Comparison of ENCODE assay signal across 19 cellular contexts in the genomic region with DNA sequence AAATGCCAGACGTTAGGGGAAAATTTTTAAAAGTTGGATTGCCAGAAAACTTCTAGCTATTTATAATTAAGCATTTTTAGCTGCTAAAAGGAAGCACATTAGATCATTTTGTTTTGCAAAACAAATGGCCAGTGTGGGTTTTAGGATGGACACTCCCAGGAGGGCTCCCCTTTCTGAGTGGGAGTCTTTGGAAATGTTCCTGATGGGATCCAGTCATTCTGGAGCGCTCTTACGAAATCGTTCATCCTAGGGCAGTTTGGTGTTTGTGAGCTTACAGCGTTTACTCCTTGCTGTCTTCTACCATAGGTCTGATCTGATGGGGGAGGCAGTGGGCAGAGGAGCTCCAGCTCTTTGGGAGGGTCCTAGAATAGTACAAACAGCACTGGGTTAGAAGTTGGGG. TPM values are rescaled to one million over a fixed set of nuclear protein-coding genes. Genes with fewer than 3 reads are reported as not detected.
"Had no signal": no experiment of that assay in that cellular context is flagged by ENCODE, and none has a peak within 500 bp of the region (broad histone marks: within the 10 kb centered on the region; RNA-seq: fewer than 3 reads in every experiment).

No MANE protein-coding gene starts in this region.

- DNase-seq: activated CD4-positive, alpha-beta T cell treated with anti-CD3 and anti-CD28 coated beads, Interleukin-2, amount 50 U/mL, for 1 hour; activated CD8-positive, alpha-beta memory T cell treated with anti-CD3 and anti-CD28 coated beads for 24 hours; activated naive CD4-positive, alpha-beta T cell; activated naive CD8-positive, alpha-beta T cell treated with anti-CD3 and anti-CD28 coated beads, Interleukin-2, amount 10 ng/mL, durations not matched to agents 7 days and 5 days; dorsolateral prefrontal cortex; endodermal cell; erythroblast; foreskin keratinocyte; head of caudate nucleus; mesenchymal stem cell; natural killer cell; nucleus accumbens; right cardiac atrium; spleen; stimulated activated naive CD8-positive, alpha-beta T cell treated with anti-CD3 and anti-CD28 coated beads, Interleukin-15, amount 100 ng/mL, for 72 hours; T-helper 2 cell; testis; upper lobe of left lung had no signal

- H3K36me3 ChIP-seq: ascending aorta, spleen, upper lobe of left lung had no signal

- H3K27me3 ChIP-seq: ascending aorta, testis, upper lobe of left lung had no signal

- H3K9me3 ChIP-seq: ascending aorta, spleen, testis, upper lobe of left lung had no signal

- H3K27ac ChIP-seq: ascending aorta, dorsolateral prefrontal cortex, foreskin keratinocyte, spleen, testis, upper lobe of left lung had no signal

- H3K4me3 ChIP-seq: ascending aorta, dorsolateral prefrontal cortex, spleen, testis, upper lobe of left lung had no signal

- H3K4me1 ChIP-seq: ascending aorta, foreskin keratinocyte, testis, upper lobe of left lung had no signal

- ATAC-seq: foreskin keratinocyte; natural killer cell; stimulated activated naive CD8-positive, alpha-beta T cell treated with anti-CD3 and anti-CD28 coated beads, Interleukin-15, amount 100 ng/mL, for 72 hours had no signal

RNA-seq across cellular contexts. Expression of gene GNAS-AS1, which starts 16.5 kb away (rescaled TPM):
- total RNA-seq: ascending aorta had no signal
